23 cellular contexts compared by ENCODE assay signal in the genomic region with DNA sequence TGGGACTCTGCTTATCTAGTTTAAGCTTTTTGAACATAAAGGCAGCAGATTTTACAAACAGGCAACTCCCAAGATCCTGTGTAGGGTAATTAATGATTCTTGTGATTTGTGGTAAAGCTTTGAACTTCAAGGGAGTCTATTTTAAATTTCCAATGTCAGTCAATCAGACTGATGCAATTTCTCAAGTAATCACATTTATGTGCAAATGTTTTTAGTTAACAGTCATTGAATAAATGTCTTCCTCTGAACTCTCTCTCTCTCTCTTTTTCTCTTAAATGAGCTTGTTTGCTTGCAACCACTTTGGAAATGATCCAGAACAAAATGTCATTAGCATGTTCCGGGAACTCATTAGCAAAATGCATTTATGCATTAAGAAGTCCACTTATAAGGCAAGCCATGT. TPM values are rescaled to one million over a fixed set of nuclear protein-coding genes. Genes with fewer than 3 reads are reported as not detected.
DNase-seq lines count a peak whose midpoint lies in the region; ATAC-seq and TF ChIP-seq lines count a peak whose summit lies in the region.
"Had no signal": no experiment of that assay in that cellular context is flagged by ENCODE, and none has a peak within 500 bp of the region (broad histone marks: within the 10 kb centered on the region; RNA-seq: fewer than 3 reads in every experiment).

No MANE protein-coding gene starts in this region.

- H3K27ac ChIP-seq in GM23338 (ENCODE audit: low read depth) = no peak overlapping the region
- H3K27ac ChIP-seq: A549, SJSA1 had no signal

- H3K27ac Mint-ChIP-seq in GM23338 (peak overlapping the region; percentile 59; the same call in 1 of the 2 replicates), mesothelial cell of epicardium (peak overlapping the region; percentile 77)
- H3K27ac Mint-ChIP-seq: T-helper 17 cell had no signal

- H3K36me3 Mint-ChIP-seq in GM23338 (ENCODE audit: low read depth) = no peaks in the 10 kb centered on the region
- H3K36me3 Mint-ChIP-seq in mesothelial cell of epicardium = no peaks in the 10 kb centered on the region

- H3F3A ChIP-seq in GM23338 (replicated peaks; ENCODE audit: low read depth) = no peaks in the 10 kb centered on the region

- no peak overlapping the region for H3K4me3 Mint-ChIP-seq in GM23338
- no peak overlapping the region for H3K4me3 Mint-ChIP-seq in mesothelial cell of epicardium
- H3K4me3 Mint-ChIP-seq: T-helper 17 cell had no signal

- ATAC-seq in GM23338 (no peak), HG02870 (IDR thresholded peaks at IDR 0.05; ENCODE audit: unreplicated experiment) (no peak)
- ATAC-seq: A549, HCT116, Right ventricle myocardium inferior, T-helper 17 cell had no signal

- no peaks in the 10 kb centered on the region for H3K79me2 ChIP-seq in GM23338 (replicated peaks; ENCODE audit: insufficient read depth)

- peak; percentile 11 for DNase-seq in NCI-H2029 (lab: John Stamatoyannopoulos, UW)
- no peak for DNase-seq in NCI-H2029 treated with DMSO at 0.1 percent for 48 hours (lab: John Stamatoyannopoulos, UW)
- DNase-seq in GM23338 (ENCODE audit: low spot score) = no peak
- DNase-seq in NCI-H69 (lab: John Stamatoyannopoulos, UW) = peak; percentile 67
- no peak for DNase-seq in mesothelial cell of epicardium (ENCODE audit: low spot score in 2 of 2, unreplicated experiment in 2 of 2)
- no peak for DNase-seq in COLO829 (ENCODE audit: low spot score)
- DNase-seq: BE2C, COR-L47, DMS153, GDM1, GOT3, KG1, NCI-H1930, NCI-H774, OCI-M1, SW 1271, T-helper 17 cell had no signal

- H4K20me1 ChIP-seq in GM23338 (replicated peaks; ENCODE audit: insufficient read depth) = no peaks in the 10 kb centered on the region

- no peak overlapping the region for H2AFZ ChIP-seq in GM23338

- H3K4me3 ChIP-seq in GM23338 = no peak overlapping the region
- H3K4me3 ChIP-seq: A549, SJSA1 had no signal

- TF ChIP-seq CTCF in GM23338 (conservative IDR thresholded peaks at IDR 0.05; ENCODE audit: low read depth in 2 of 2) = no peak
- no peak for TF ChIP-seq CTCF in mesothelial cell of epicardium (IDR thresholded peaks at IDR 0.05; ENCODE audit: unreplicated experiment)

- H3K4me1 Mint-ChIP-seq in GM23338 (peaks cover 32% of the 10 kb centered on the region), mesothelial cell of epicardium (peaks cover 14% of the 10 kb centered on the region)
- H3K4me1 Mint-ChIP-seq: T-helper 17 cell had no signal

- no peaks in the 10 kb centered on the region for H3K9me3 Mint-ChIP-seq in GM23338
- H3K9me3 Mint-ChIP-seq in mesothelial cell of epicardium = no peaks in the 10 kb centered on the region

- H3K9me2 ChIP-seq in GM23338 (ENCODE audit: insufficient read depth) = no peaks in the 10 kb centered on the region

- H3K27me3 ChIP-seq in GM23338 (ENCODE audit: insufficient read depth) = no peaks in the 10 kb centered on the region
- H3K27me3 ChIP-seq: BE2C, SJSA1 had no signal

- peaks cover 31% of the 10 kb centered on the region for H3K4me1 ChIP-seq in GM23338 (ENCODE audit: insufficient read depth)
- H3K4me1 ChIP-seq: A549, SJSA1 had no signal

- H3K36me3 ChIP-seq in GM23338 (ENCODE audit: insufficient read depth) = no peaks in the 10 kb centered on the region
- H3K36me3 ChIP-seq: BE2C, SJSA1 had no signal

- H3K27me3 Mint-ChIP-seq in GM23338 (ENCODE audit: insufficient read depth, low read depth, poor library complexity) (peaks cover 3% of the 10 kb centered on the region), mesothelial cell of epicardium (ENCODE audit: low read depth) (peaks cover 2% of the 10 kb centered on the region)

- H3K4me2 ChIP-seq in GM23338 = no peak overlapping the region
- H3K4me2 ChIP-seq: A549 had no signal

TF ChIP-seq in GM23338, 12 proteins besides CTCF, POLR2A, EP300 and RAD21:
- no peak for TF ChIP-seq ZNF114 (CRISPR knock-in tag; IDR thresholded peaks at IDR 0.05)
- no peak for TF ChIP-seq ETS1 (IDR thresholded peaks at IDR 0.05)
- TF ChIP-seq EZH2 (IDR thresholded peaks at IDR 0.05; ENCODE audit: low read depth, unreplicated experiment) = no peak
- no peak for TF ChIP-seq REST (IDR thresholded peaks at IDR 0.05; ENCODE audit: unreplicated experiment)
- TF ChIP-seq EZH2phosphoT487 (IDR thresholded peaks at IDR 0.05; ENCODE audit: unreplicated experiment) = no peak

RNA-seq across cellular contexts. Expression of gene NYAP2, which starts 31.9 kb away (rescaled TPM):
- total RNA-seq in GM23338 (2014; rRNA removed; shearing (Covaris generic)) = not detected in 2 replicates
- not detected in 2 replicates for polyA plus RNA-seq in GM23338 (2016; fragmentation: Nextera tagmentation; extraction: Ambion mirVana)
- not detected in 3 replicates for total RNA-seq in mesothelial cell of epicardium
- total RNA-seq: NCI-H460, Right ventricle myocardium inferior, SJSA1 had no signal

Comparison
In these comparisons a context has a peak if more than half of its experiments do, and no peak if none do; other contexts are left out.
1. DNase-seq: peak in NCI-H2029 (single experiment) and NCI-H69 (single experiment); none in NCI-H2029 treated with DMSO at 0.1 percent for 48 hours (single experiment), GM23338 (single experiment), mesothelial cell of epicardium (0 of 2) and COLO829 (single experiment).